Comparison of ENCODE assay signal across 24 cellular contexts in the genomic region with DNA sequence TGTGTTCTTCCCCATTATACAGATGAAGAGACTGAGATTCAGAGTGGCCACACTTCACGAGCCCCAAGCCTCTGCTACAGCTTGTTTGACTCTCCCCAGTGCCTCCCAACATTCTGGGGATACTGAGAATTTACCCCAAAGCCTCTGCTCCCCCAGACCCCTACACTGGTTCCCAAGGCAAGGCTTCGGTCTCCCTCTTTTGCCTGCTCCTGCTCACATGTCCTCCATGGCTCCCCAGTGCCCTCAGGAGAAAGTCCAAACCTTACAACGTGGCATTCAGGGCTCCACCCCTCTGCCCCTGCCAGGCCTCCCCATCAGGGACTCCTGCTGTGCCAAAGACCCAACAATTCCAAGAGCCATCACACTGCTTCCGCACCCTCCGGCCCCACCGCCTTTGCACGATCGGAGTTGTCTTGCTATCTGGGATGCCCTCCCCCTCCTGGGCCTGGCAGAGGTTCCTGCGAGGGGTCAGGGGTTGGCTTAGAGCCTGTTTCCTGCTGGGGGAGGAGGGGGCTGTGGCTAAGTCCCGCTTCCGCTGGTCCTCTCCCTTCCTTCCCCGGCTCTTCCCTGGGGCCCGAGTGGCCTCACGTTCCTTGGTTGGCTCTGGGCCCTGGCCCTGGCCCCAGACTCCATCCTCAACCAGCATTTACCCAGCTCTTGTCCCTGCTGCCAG. TPM values are rescaled to one million over a fixed set of nuclear protein-coding genes. Genes with fewer than 3 reads are reported as not detected.
DNase-seq lines count a peak whose midpoint lies in the region; ATAC-seq, FAIRE-seq and TF ChIP-seq lines count a peak whose summit lies in the region.
"Had no signal": no experiment of that assay in that cellular context is flagged by ENCODE, and none has a peak within 500 bp of the region (broad histone marks: within the 10 kb centered on the region; RNA-seq: fewer than 3 reads in every experiment).

No MANE protein-coding gene starts in this region.

- H3K36me3 ChIP-seq in K562 (ENCODE audit: control insufficient read depth, insufficient read depth, low read length) (no peaks in the 10 kb centered on the region), liver (ENCODE audit: control insufficient read depth in 4 of 4, insufficient read depth in 3 of 4, low read depth in 1 of 4, low read length in 3 of 4) (no peaks in the 10 kb centered on the region), upper lobe of left lung (no peaks in the 10 kb centered on the region)
- H3K36me3 ChIP-seq: cardiac muscle cell, esophagus muscularis mucosa, stomach had no signal

- H3K9me1 ChIP-seq in K562 (ENCODE audit: control insufficient read depth, insufficient read depth, low read length): no peaks in the 10 kb centered on the region

- peak; percentile 20 for ATAC-seq in Right ventricle myocardium inferior
- ATAC-seq in Right ventricle myocardium superior (ENCODE audit: poor library complexity): no peak
- peak; percentile 45; the same call in 2 of the 3 replicates for ATAC-seq in K562
- ATAC-seq in upper lobe of left lung (ENCODE audit: low FRiP score in 2 of 2): no peak
- ATAC-seq: GM12878, left colon had no signal

- H3K27me3 ChIP-seq in K562 (ENCODE audit: control insufficient read depth in 2 of 2, insufficient read depth in 2 of 2, low read length in 2 of 2): peaks cover 14 to 50% of the 10 kb centered on the region in 2 experiments; a peak in 4 of 5 replicates
- H3K27me3 ChIP-seq in liver (ENCODE audit: control insufficient read depth in 4 of 4, insufficient read depth in 4 of 4, low read length in 3 of 4): no peaks in the 10 kb centered on the region
- H3K27me3 ChIP-seq in upper lobe of left lung: no peaks in the 10 kb centered on the region
- H3K27me3 ChIP-seq: cardiac muscle cell had no signal

- H3K4me1 ChIP-seq in K562 (replicated peaks in 1 of 2; ENCODE audit: control insufficient read depth in 2 of 2, insufficient read depth in 2 of 2, low read length in 2 of 2) (peaks cover 0 to 11% of the 10 kb centered on the region in 2 experiments; a peak in 1 of 5 replicates), liver (ENCODE audit: control insufficient read depth in 4 of 4, insufficient read depth in 4 of 4, low read length in 3 of 4) (no peaks in the 10 kb centered on the region), upper lobe of left lung (peaks cover 14 to 37% (median 27%) of the 10 kb centered on the region in 4 donors)

- no peaks in the 10 kb centered on the region for H3K9me3 Mint-ChIP-seq in activated CD4-positive, alpha-beta memory T cell treated with anti-CD3 and anti-CD28 coated beads, Interleukin-2, amount 10 ng/mL, durations not matched to agents 7 days and 5 days
- H3K9me3 Mint-ChIP-seq: HFFc6 had no signal

- no peak for TF ChIP-seq CTCF in K562 (IDR thresholded peaks at IDR 0.05 in 2 of 3, conservative IDR thresholded peaks at IDR 0.05 in 1 of 3; ENCODE audit: insufficient read depth in 2 of 3, low read depth in 1 of 3, low read length in 3 of 3)
- TF ChIP-seq CTCF in liver (IDR thresholded peaks at IDR 0.05; ENCODE audit: low read depth, low read length, missing input control): no peak
- no peak for TF ChIP-seq CTCF in upper lobe of left lung (IDR thresholded peaks at IDR 0.05)

- WGBS in K562 (ENCODE audit: insufficient coverage, low coverage, missing lambda C conversion rate): 14% methylated on average over 5 of the region's 14 CpGs
- 53% methylated on average over 14 of the region's 14 CpGs for WGBS in liver
- WGBS in upper lobe of left lung, 2 donors: 37 to 48% methylated on average over 10 to 14 of the region's 14 CpGs

- H3K4me3 Mint-ChIP-seq in activated CD4-positive, alpha-beta memory T cell treated with anti-CD3 and anti-CD28 coated beads, Interleukin-2, amount 10 ng/mL, durations not matched to agents 7 days and 5 days: no peak overlapping the region
- H3K4me3 Mint-ChIP-seq: HFFc6 had no signal

- BruUV-seq in K562 (replicated peaks; lab: Mats Ljungman, UMichigan): no TSS peak

- in situ Hi-C loops in K562 (cut with MboI): no loop called here

- TF ChIP-seq RAD21 in K562 (CRISPR knock-in tag; conservative IDR thresholded peaks at IDR 0.05 in 1 of 2, IDR thresholded peaks at IDR 0.05 in 1 of 2): no peak
- TF ChIP-seq RAD21 in liver (IDR thresholded peaks at IDR 0.05): no peak

- H2AFZ ChIP-seq in K562 (ENCODE audit: low read depth, low read length): no peak overlapping the region

- no peak overlapping the region for H3K9ac ChIP-seq in K562 (ENCODE audit: insufficient read depth in 1 of 2, low read depth in 2 of 2, low read length in 2 of 2)
- H3K9ac ChIP-seq in liver (ENCODE audit: low read depth in 1 of 2, low read length in 2 of 2): no peak overlapping the region
- H3K9ac ChIP-seq: KMS-11 had no signal

- CTCF ChIA-PET in K562 (lab: Yijun Ruan, JAX; ENCODE audit: low intra/inter-chr PET ratio): no interaction called here
- CTCF ChIA-PET in activated CD4-positive, alpha-beta memory T cell treated with anti-CD3 and anti-CD28 coated beads, Interleukin-2, amount 10 ng/mL, durations not matched to agents 7 days and 5 days (lab: Charles Lee): no interaction called here

- H3K27me3 Mint-ChIP-seq in activated CD4-positive, alpha-beta memory T cell treated with anti-CD3 and anti-CD28 coated beads, Interleukin-2, amount 10 ng/mL, durations not matched to agents 7 days and 5 days: peaks cover 23% of the 10 kb centered on the region

- no peaks in the 10 kb centered on the region for H3K36me3 Mint-ChIP-seq in activated CD4-positive, alpha-beta memory T cell treated with anti-CD3 and anti-CD28 coated beads, Interleukin-2, amount 10 ng/mL, durations not matched to agents 7 days and 5 days (ENCODE audit: low read depth)

- H3K4me3 ChIP-seq in K562 (no peak overlapping the region), liver (ENCODE audit: low read depth in 1 of 3, low read length in 3 of 3) (no peak overlapping the region), upper lobe of left lung (no peak overlapping the region)
- H3K4me3 ChIP-seq: cardiac muscle cell, esophagus muscularis mucosa, GM12878, stomach had no signal

- no peak overlapping the region for H3K27ac ChIP-seq in K562 (ENCODE audit: extremely low read depth, low read depth, low read length)
- H3K27ac ChIP-seq in liver (ENCODE audit: low read depth in 1 of 2, low read length in 2 of 2): no peak overlapping the region
- H3K27ac ChIP-seq in upper lobe of left lung: peak overlapping the region; percentile 3 to 52 (median 42)
- H3K27ac ChIP-seq: C4-2B, cardiac muscle cell, esophagus muscularis mucosa, KMS-11 had no signal

- H4K20me1 ChIP-seq in K562 (replicated peaks; ENCODE audit: control insufficient read depth, insufficient read depth, low read length): 0 out of 2 replicates have a peak, but pooled peaks cover 3% of the 10 kb centered on the region

- intact Hi-C loops in Right ventricle myocardium inferior (cut with DNase I) (no loop called here), Right ventricle myocardium superior (cut with DNase I) (no loop called here), K562 (cut with micrococcal nuclease) (no loop called here)

- H3K9me3 ChIP-seq in K562 (replicated peaks; ENCODE audit: control insufficient read depth, insufficient read depth, low read depth, low read length) (no peaks in the 10 kb centered on the region), liver (ENCODE audit: control insufficient read depth in 4 of 4, low read length in 3 of 4) (no peaks in the 10 kb centered on the region), upper lobe of left lung (no peaks in the 10 kb centered on the region)
- H3K9me3 ChIP-seq: esophagus muscularis mucosa, stomach had no signal

- no peak overlapping the region for H3K4me2 ChIP-seq in K562 (ENCODE audit: insufficient read depth, low read length)
- H3K4me2 ChIP-seq: KMS-11 had no signal

- DNase-seq in Right ventricle myocardium inferior (ENCODE audit: missing footprints) (peak; percentile 65), Right ventricle myocardium superior (no peak), K562 (ENCODE audit: extremely low read depth in 1 of 4, low spot score in 3 of 4) (no peak), upper lobe of left lung (peak in 1 of 2 donors; percentile 27), OCI-M2 (lab: John Stamatoyannopoulos, UW; ENCODE audit: unreplicated experiment) (no peak)
- DNase-seq in stimulated activated CD4-positive, alpha-beta T cell treated with anti-CD3 and anti-CD28 coated beads, Interleukin-2, amount 100 ng/mL, for 24 hours: no peak
- no peak for DNase-seq in activated CD4-positive, alpha-beta memory T cell treated with anti-CD3 and anti-CD28 coated beads, Interleukin-2, amount 10 ng/mL, durations not matched to agents 7 days and 5 days
- DNase-seq: activated CD4-positive, alpha-beta T cell treated with anti-CD3 and anti-CD28 coated beads for 4 hours; HFFc6; left colon; NCI-H2029; RPMI8226; stimulated activated CD4-positive, alpha-beta T cell treated with anti-CD3 and anti-CD28 coated beads, Interleukin-2, amount 100 ng/mL, for 48 hours; stomach had no signal

- no peaks in the 10 kb centered on the region for H3K79me2 ChIP-seq in K562 (ENCODE audit: control insufficient read depth, insufficient read depth, low read length)

- TF ChIP-seq POLR2A in K562 (conservative IDR thresholded peaks at IDR 0.05): no peak
- no peak for TF ChIP-seq POLR2A in upper lobe of left lung (IDR thresholded peaks at IDR 0.05)

- no peak for TF ChIP-seq EP300 in K562 (IDR thresholded peaks at IDR 0.05; ENCODE audit: low read length)
- no peak for TF ChIP-seq EP300 in upper lobe of left lung (IDR thresholded peaks at IDR 0.05)

- no peak for FAIRE-seq in K562 (lab: Jason Lieb, UNC)
- FAIRE-seq: GM12878 had no signal

- peaks cover 10% of the 10 kb centered on the region for H3K4me1 Mint-ChIP-seq in activated CD4-positive, alpha-beta memory T cell treated with anti-CD3 and anti-CD28 coated beads, Interleukin-2, amount 10 ng/mL, durations not matched to agents 7 days and 5 days

- no peak overlapping the region for H3K27ac Mint-ChIP-seq in activated CD4-positive, alpha-beta memory T cell treated with anti-CD3 and anti-CD28 coated beads, Interleukin-2, amount 10 ng/mL, durations not matched to agents 7 days and 5 days
- H3K27ac Mint-ChIP-seq: HFFc6 had no signal

- POLR2A ChIA-PET in K562 (lab: Yijun Ruan, JAX): interaction anchor here (0.7 to 1.3 kb wide), 2 partner anchors 26 to 663 kb away, joined by 3 to 6 read pairs; no protein-coding TSS in a partner anchor
- POLR2A ChIA-PET in activated CD4-positive, alpha-beta memory T cell treated with anti-CD3 and anti-CD28 coated beads, Interleukin-2, amount 10 ng/mL, durations not matched to agents 7 days and 5 days (lab: Charles Lee): no interaction called here

RNA-seq across cellular contexts. Expression of a gene that starts 15.4 kb away (rescaled TPM):
- total RNA-seq in Right ventricle myocardium inferior (11.5 TPM), Right ventricle myocardium superior (9.3 TPM), K562 (2014; rRNA removed) (110 and 138 TPM in 2 replicates), K562 (2014; rRNA removed; fragmentation: Illumina TruSeq; extraction: Trizol) (9.8 and 13.5 TPM in 2 replicates), K562 (2015; rRNA removed; fragmentation: Illumina TruSeq; extraction: Trizol) (28.7 and 32.9 TPM in 2 replicates), K562 (2021) (107 and 110 TPM in 2 replicates), liver (10 to 100 TPM in 1 of 2 donors, 1 to 10 TPM in 1; 9.8 to 15.5 TPM), upper lobe of left lung (10 to 100 TPM; 14.9 to 95.3 (median 26.4) TPM)
- total RNA-seq in K562 (2011; cell fraction: chromatin; rRNA removed; ENCODE audit: low replicate concordance): 83.2 and 239 TPM in 2 replicates
- 206 and 242 TPM in 2 replicates for total RNA-seq in K562 (2011; cell fraction: nucleolus; rRNA removed)
- 112 and 116 TPM in 2 replicates for total RNA-seq in K562 (2011; cell fraction: nucleoplasm; rRNA removed)
- polyA plus RNA-seq in K562 (2011; rRNA removed) (22.6 and 38.0 TPM in 2 replicates), K562 (2014; fragmentation: Illumina TruSeq; extraction: Trizol) (19.0 and 35.4 TPM in 2 replicates), K562 (2014; fragmentation: Nextera tagmentation; extraction: Ambion mirVana) (1 to 10 TPM; 4.9 to 5.6 TPM), K562 (2014; rRNA removed) (124 and 143 TPM in 2 replicates), liver (1 to 10 TPM; 4.9 to 9.4 TPM)
- 38.5 and 83.5 TPM in 2 replicates for polyA plus RNA-seq in K562 (2011; cell fraction: cytosol; rRNA removed)
- 111 and 166 TPM in 2 replicates for polyA plus RNA-seq in K562 (2011; cell fraction: nucleus; rRNA removed)
- 45.8 and 50.2 TPM in 2 replicates for polyA plus RNA-seq in K562 (2012)
- 9.1 and 9.9 TPM in 2 replicates for polyA minus RNA-seq in K562 (2011; rRNA and poly(A)+ RNA removed)
- polyA minus RNA-seq in K562 (2011; cell fraction: cytosol; rRNA and poly(A)+ RNA removed): 23.5 and 50.0 TPM in 2 replicates
- 92.0 and 97.6 TPM in 2 replicates for polyA minus RNA-seq in K562 (2011; cell fraction: nucleus; rRNA and poly(A)+ RNA removed)
- total RNA-seq in activated CD4-positive, alpha-beta memory T cell treated with anti-CD3 and anti-CD28 coated beads, Interleukin-2, amount 10 ng/mL, durations not matched to agents 7 days and 5 days: 10 to 100 TPM; 30.2 to 34.2 TPM

RNA-seq across cellular contexts. Expression of a gene that starts 18.1 kb away (rescaled TPM):
- total RNA-seq in Right ventricle myocardium inferior (9.6 TPM), Right ventricle myocardium superior (8.3 TPM), K562 (2014; rRNA removed) (2.5 and 3.5 TPM in 2 replicates), K562 (2014; rRNA removed; fragmentation: Illumina TruSeq; extraction: Trizol) (0.51 and 0.73 TPM in 2 replicates), K562 (2015; rRNA removed; fragmentation: Illumina TruSeq; extraction: Trizol) (1.6 and 2.4 TPM in 2 replicates), K562 (2021) (7.6 and 8.5 TPM in 2 replicates), liver (1 to 10 TPM; 1.8 to 5.8 TPM), upper lobe of left lung (10 to 100 TPM in 4 of 6 donors, 1 to 10 TPM in 2; 9.0 to 45.1 (median 16.4) TPM)
- total RNA-seq in K562 (2011; cell fraction: chromatin; rRNA removed; ENCODE audit: low replicate concordance): 16.0 and 39.6 TPM in 2 replicates
- 22.4 and 24.5 TPM in 2 replicates for total RNA-seq in K562 (2011; cell fraction: nucleolus; rRNA removed)
- total RNA-seq in K562 (2011; cell fraction: nucleoplasm; rRNA removed): 14.4 and 15.8 TPM in 2 replicates
- polyA plus RNA-seq in K562 (2011; rRNA removed) (2.2 and 5.1 TPM in 2 replicates), K562 (2014; fragmentation: Illumina TruSeq; extraction: Trizol) (1.5 and 2.5 TPM in 2 replicates), K562 (2014; fragmentation: Nextera tagmentation; extraction: Ambion mirVana) (under 1 TPM in 1 of 2 experiments, not detected in 1; 0.07 TPM), K562 (2014; rRNA removed) (7.1 and 7.7 TPM in 2 replicates), liver (1 to 10 TPM in 1 of 2 donors, under 1 TPM in 1; 0.75 to 2.3 TPM)
- polyA plus RNA-seq in K562 (2011; cell fraction: cytosol; rRNA removed): 2.8 and 3.7 TPM in 2 replicates
- polyA plus RNA-seq in K562 (2011; cell fraction: nucleus; rRNA removed): 32.7 and 44.1 TPM in 2 replicates
- 4.9 and 11.8 TPM in 2 replicates for polyA plus RNA-seq in K562 (2012)
- polyA minus RNA-seq in K562 (2011; rRNA and poly(A)+ RNA removed): 1.6 TPM in 2 replicates
- polyA minus RNA-seq in K562 (2011; cell fraction: cytosol; rRNA and poly(A)+ RNA removed): 1.8 and 4.5 TPM in 2 replicates
- polyA minus RNA-seq in K562 (2011; cell fraction: nucleus; rRNA and poly(A)+ RNA removed): 10.5 and 14.6 TPM in 2 replicates
- 10 to 100 TPM; 20.2 TPM for total RNA-seq in activated CD4-positive, alpha-beta memory T cell treated with anti-CD3 and anti-CD28 coated beads, Interleukin-2, amount 10 ng/mL, durations not matched to agents 7 days and 5 days

RNA-seq across cellular contexts. Expression of a gene that starts 24.4 kb away (rescaled TPM):
- total RNA-seq in Right ventricle myocardium inferior (29.0 TPM), Right ventricle myocardium superior (18.1 TPM), K562 (2014; rRNA removed) (0.09 and 0.53 TPM in 2 replicates), K562 (2014; rRNA removed; fragmentation: Illumina TruSeq; extraction: Trizol) (0.10 TPM in 1 of 2 replicates, not detected in the other), K562 (2015; rRNA removed; fragmentation: Illumina TruSeq; extraction: Trizol) (not detected in 2 replicates), K562 (2021) (0.75 and 0.81 TPM in 2 replicates), liver (10 to 100 TPM in 1 of 2 donors, 1 to 10 TPM in 1; 7.4 to 11.8 TPM), upper lobe of left lung (100 to 1,000 TPM in 1 of 6 donors, 10 to 100 TPM in 1, 1 to 10 TPM in 4; 1.0 to 103 (median 6.9) TPM)
- total RNA-seq in K562 (2011; cell fraction: chromatin; rRNA removed; ENCODE audit: low replicate concordance): 0.46 and 1.6 TPM in 2 replicates
- 1.3 and 2.0 TPM in 2 replicates for total RNA-seq in K562 (2011; cell fraction: nucleolus; rRNA removed)
- 1.2 and 2.7 TPM in 2 replicates for total RNA-seq in K562 (2011; cell fraction: nucleoplasm; rRNA removed)
- polyA plus RNA-seq in K562 (2011; rRNA removed) (0.49 and 0.70 TPM in 2 replicates), K562 (2014; fragmentation: Illumina TruSeq; extraction: Trizol) (0.51 and 0.84 TPM in 2 replicates), K562 (2014; fragmentation: Nextera tagmentation; extraction: Ambion mirVana) (not detected), K562 (2014; rRNA removed) (0.31 and 0.84 TPM in 2 replicates), liver (1 to 10 TPM; 4.2 to 9.9 TPM)
- 0.53 and 1.9 TPM in 2 replicates for polyA plus RNA-seq in K562 (2011; cell fraction: cytosol; rRNA removed)
- polyA plus RNA-seq in K562 (2011; cell fraction: nucleus; rRNA removed): 0.67 and 1.1 TPM in 2 replicates
- 0.12 and 0.57 TPM in 2 replicates for polyA plus RNA-seq in K562 (2012)
- 0.78 and 2.1 TPM in 2 replicates for polyA minus RNA-seq in K562 (2011; rRNA and poly(A)+ RNA removed)
- 0.67 TPM in 1 of 2 replicates, not detected in the other for polyA minus RNA-seq in K562 (2011; cell fraction: cytosol; rRNA and poly(A)+ RNA removed)
- 0.27 and 0.33 TPM in 2 replicates for polyA minus RNA-seq in K562 (2011; cell fraction: nucleus; rRNA and poly(A)+ RNA removed)
- not detected for total RNA-seq in activated CD4-positive, alpha-beta memory T cell treated with anti-CD3 and anti-CD28 coated beads, Interleukin-2, amount 10 ng/mL, durations not matched to agents 7 days and 5 days
- total RNA-seq: A172, HFFc6 had no signal

RNA-seq across cellular contexts. Expression of a gene that starts 41.3 kb away (rescaled TPM):
- total RNA-seq in Right ventricle myocardium inferior (not detected), Right ventricle myocardium superior (not detected), K562 (2014; rRNA removed) (0.37 and 1.3 TPM in 2 replicates), K562 (2014; rRNA removed; fragmentation: Illumina TruSeq; extraction: Trizol) (0.18 and 0.22 TPM in 2 replicates), K562 (2015; rRNA removed; fragmentation: Illumina TruSeq; extraction: Trizol) (0.34 and 0.47 TPM in 2 replicates), K562 (2021) (0.31 and 0.76 TPM in 2 replicates), liver (under 1 TPM in 1 of 2 donors, not detected in 1; 0.50 TPM), upper lobe of left lung (1 to 10 TPM in 2 of 6 donors, under 1 TPM in 1, not detected in 3; 0.83 to 2.2 (median 2.1) TPM)
- total RNA-seq in K562 (2011; cell fraction: chromatin; rRNA removed; ENCODE audit: low replicate concordance): 4.8 and 5.5 TPM in 2 replicates
- 3.3 and 4.0 TPM in 2 replicates for total RNA-seq in K562 (2011; cell fraction: nucleolus; rRNA removed)
- 4.5 and 6.3 TPM in 2 replicates for total RNA-seq in K562 (2011; cell fraction: nucleoplasm; rRNA removed)
- polyA plus RNA-seq in K562 (2011; rRNA removed) (0.13 and 0.46 TPM in 2 replicates), K562 (2014; fragmentation: Illumina TruSeq; extraction: Trizol) (0.35 TPM in 1 of 2 replicates, not detected in the other), K562 (2014; fragmentation: Nextera tagmentation; extraction: Ambion mirVana) (not detected), K562 (2014; rRNA removed) (0.43 and 0.72 TPM in 2 replicates), liver (under 1 TPM in 1 of 2 donors, not detected in 1; 0.12 TPM)
- polyA plus RNA-seq in K562 (2011; cell fraction: cytosol; rRNA removed): 0.29 TPM in 1 of 2 replicates, not detected in the other
- 1.4 and 1.7 TPM in 2 replicates for polyA plus RNA-seq in K562 (2011; cell fraction: nucleus; rRNA removed)
- 0.31 and 0.60 TPM in 2 replicates for polyA plus RNA-seq in K562 (2012)
- polyA minus RNA-seq in K562 (2011; rRNA and poly(A)+ RNA removed): 0.53 TPM in 1 of 2 replicates, not detected in the other
- not detected in 2 replicates for polyA minus RNA-seq in K562 (2011; cell fraction: cytosol; rRNA and poly(A)+ RNA removed)
- 0.56 and 1.3 TPM in 2 replicates for polyA minus RNA-seq in K562 (2011; cell fraction: nucleus; rRNA and poly(A)+ RNA removed)
- 1 to 10 TPM; 4.9 to 7.0 TPM for total RNA-seq in activated CD4-positive, alpha-beta memory T cell treated with anti-CD3 and anti-CD28 coated beads, Interleukin-2, amount 10 ng/mL, durations not matched to agents 7 days and 5 days
- total RNA-seq: A172, esophagus muscularis mucosa, glomerular endothelial cell, HFFc6, skeletal muscle tissue, stomach, urinary bladder had no signal
- polyA plus RNA-seq: stomach, urinary bladder had no signal

RNA-seq across cellular contexts. Expression of a gene that starts 43.4 kb away (rescaled TPM):
- 28.8 TPM for total RNA-seq in Right ventricle myocardium inferior
- total RNA-seq in Right ventricle myocardium superior: 27.4 TPM
- total RNA-seq in K562 (2011; cell fraction: chromatin; rRNA removed; ENCODE audit: low replicate concordance): 15.2 and 39.3 TPM in 2 replicates
- 28.5 and 28.7 TPM in 2 replicates for total RNA-seq in K562 (2011; cell fraction: nucleolus; rRNA removed)
- 20.4 and 21.3 TPM in 2 replicates for total RNA-seq in K562 (2011; cell fraction: nucleoplasm; rRNA removed)
- total RNA-seq in K562 (2014; rRNA removed): 43.5 and 67.6 TPM in 2 replicates
- 23.2 and 23.5 TPM in 2 replicates for total RNA-seq in K562 (2014; rRNA removed; fragmentation: Illumina TruSeq; extraction: Trizol)
- total RNA-seq in K562 (2015; rRNA removed; fragmentation: Illumina TruSeq; extraction: Trizol): 32.7 and 33.2 TPM in 2 replicates
- 45.1 and 51.4 TPM in 2 replicates for total RNA-seq in K562 (2021)
- 33.8 and 43.2 TPM in 2 replicates for polyA plus RNA-seq in K562 (2011; rRNA removed)
- polyA plus RNA-seq in K562 (2011; cell fraction: cytosol; rRNA removed): 30.2 and 37.1 TPM in 2 replicates
- polyA plus RNA-seq in K562 (2011; cell fraction: nucleus; rRNA removed): 47.2 and 60.1 TPM in 2 replicates
- polyA plus RNA-seq in K562 (2012): 77.4 and 90.9 TPM in 2 replicates
- polyA plus RNA-seq in K562 (2014; fragmentation: Illumina TruSeq; extraction: Trizol): 72.3 and 80.9 TPM in 2 replicates
- polyA plus RNA-seq in K562 (2014; fragmentation: Nextera tagmentation; extraction: Ambion mirVana): 1 to 10 TPM; 1.4 to 4.3 TPM
- polyA plus RNA-seq in K562 (2014; rRNA removed): 68.0 and 83.8 TPM in 2 replicates
- polyA minus RNA-seq in K562 (2011; rRNA and poly(A)+ RNA removed): 13.6 and 18.4 TPM in 2 replicates
- 5.8 and 7.9 TPM in 2 replicates for polyA minus RNA-seq in K562 (2011; cell fraction: cytosol; rRNA and poly(A)+ RNA removed)
- 8.5 and 8.7 TPM in 2 replicates for polyA minus RNA-seq in K562 (2011; cell fraction: nucleus; rRNA and poly(A)+ RNA removed)
- 10 to 100 TPM in 1 of 2 donors, 1 to 10 TPM in 1; 7.9 to 13.5 TPM for total RNA-seq in liver
- polyA plus RNA-seq in liver: 10 to 100 TPM; 28.2 to 37.9 TPM
- 10 to 100 TPM; 11.5 to 42.8 (median 28.4) TPM for total RNA-seq in upper lobe of left lung
- total RNA-seq in activated CD4-positive, alpha-beta memory T cell treated with anti-CD3 and anti-CD28 coated beads, Interleukin-2, amount 10 ng/mL, durations not matched to agents 7 days and 5 days: 10 to 100 TPM; 58.6 to 61.2 TPM

Comparison
In these comparisons a context has a peak if more than half of its experiments do, and no peak if none do; other contexts are left out.
1. ATAC-seq: peak in Right ventricle myocardium inferior (single experiment) and K562 (single experiment); none in Right ventricle myocardium superior (single experiment) and upper lobe of left lung (0 of 2).
2. H3K27ac ChIP-seq: peak in upper lobe of left lung (4 of 4); none in K562 (single experiment) and liver (0 of 2).